Comparison of ENCODE assay signal across 21 cellular contexts in the genomic region with DNA sequence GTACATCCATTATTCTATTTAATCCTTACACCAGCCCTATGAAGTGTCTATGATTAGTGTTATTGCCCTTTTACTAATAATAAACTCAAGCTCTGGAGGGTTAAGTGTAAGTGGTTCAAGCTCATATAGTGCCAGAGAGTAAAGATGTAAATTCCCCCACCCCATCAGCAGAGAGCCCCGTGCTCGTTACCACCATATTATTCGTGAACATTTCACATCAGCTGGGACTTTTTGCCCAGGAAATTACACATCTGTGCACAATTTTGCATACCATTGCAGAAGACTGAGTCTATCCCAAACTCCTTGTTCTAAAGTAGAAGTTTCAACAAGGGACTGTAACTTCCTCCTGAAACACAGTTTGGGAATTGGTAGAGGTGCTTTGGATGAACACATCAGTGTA.
"Had no signal": no experiment of that assay in that cellular context is flagged by ENCODE, and none has a peak within 500 bp of the region (broad histone marks: within the 10 kb centered on the region; RNA-seq: fewer than 3 reads in every experiment).

No MANE protein-coding gene starts in this region.

- H3K27ac ChIP-seq: brain microvascular endothelial cell, cardiac muscle cell, PC-9, SK-N-MC had no signal

- ATAC-seq: activated CD4-positive, alpha-beta T cell treated with anti-CD3 and anti-CD28 coated beads for 36 hours; activated T-cell treated with anti-CD3 and anti-CD28 coated beads, Interleukin-2, amount 50 U/mL, for 72 hours; T-cell had no signal

- H3K9me3 ChIP-seq: MG63 had no signal

- DNase-seq: activated CD4-positive, alpha-beta memory T cell treated with anti-CD3 and anti-CD28 coated beads, Interleukin-2, amount 10 ng/mL, durations not matched to agents 7 days and 5 days; activated CD4-positive, alpha-beta T cell treated with anti-CD3 and anti-CD28 coated beads for 36 hours; activated CD4-positive, alpha-beta T cell treated with anti-CD3 and anti-CD28 coated beads, Interleukin-2, amount 50 U/mL, for 1 hour; activated T-cell treated with anti-CD3 and anti-CD28 coated beads for 4 hours; activated T-cell treated with anti-CD3 and anti-CD28 coated beads, Interleukin-2, amount 50 U/mL, for 72 hours; brain microvascular endothelial cell; MG63; MV-4-11; NCI-H1092 treated with DMSO at 0.1 percent for 48 hours; NCI-H1417 treated with DMSO at 0.1 percent for 48 hours; NCI-H1694; NCI-H2029 treated with DMSO at 0.1 percent for 48 hours; NCI-H510A treated with DMSO at 0.1 percent for 48 hours; NCI-H69; PC-9; T-cell; T-helper 2 cell; T1000 had no signal

- H3K4me2 ChIP-seq: PC-9 had no signal

- H3K36me3 ChIP-seq: brain microvascular endothelial cell, cardiac muscle cell, MG63 had no signal

- FAIRE-seq: TTC549 had no signal

- H3K4me3 ChIP-seq: cardiac muscle cell, MG63, PC-9, SK-N-MC had no signal

- H3K27me3 ChIP-seq: brain microvascular endothelial cell, cardiac muscle cell, MG63 had no signal

- H2AFZ ChIP-seq: PC-9 had no signal
